28 cellular contexts compared by ENCODE assay signal in the genomic region with DNA sequence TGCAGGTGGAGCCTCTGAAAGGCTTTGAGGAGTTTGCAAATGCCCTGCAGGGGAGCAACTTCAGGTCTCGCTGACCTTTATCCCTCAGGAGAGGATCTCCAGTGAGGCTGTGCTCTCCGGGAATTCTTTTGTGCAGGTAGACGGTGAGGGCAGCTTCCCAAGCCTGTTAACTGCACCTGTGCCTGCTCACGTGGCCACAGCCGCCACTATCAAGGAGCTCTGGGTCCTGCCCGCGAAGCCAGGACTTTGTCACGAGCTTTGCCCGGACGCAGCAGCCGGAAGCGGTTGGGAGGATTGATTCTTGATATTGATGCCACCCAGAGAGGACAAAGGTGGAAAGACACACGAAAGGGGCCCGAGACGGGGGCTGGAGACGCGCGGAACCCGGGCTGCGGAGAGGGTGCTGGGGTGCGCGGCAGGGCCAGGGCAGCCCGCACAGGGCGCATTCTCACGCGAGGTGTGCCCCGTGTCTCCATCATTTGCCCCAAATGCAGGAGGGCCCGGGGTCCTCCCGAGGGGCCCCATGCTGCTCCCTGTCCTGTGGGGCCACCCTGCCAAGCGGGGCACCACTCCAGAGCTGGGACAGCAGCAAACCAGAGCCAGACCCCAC. TPM values are rescaled to one million over a fixed set of nuclear protein-coding genes. Genes with fewer than 3 reads are reported as not detected.
DNase-seq lines count a peak whose midpoint lies in the region; ATAC-seq and TF ChIP-seq lines count a peak whose summit lies in the region.
"Had no signal": no experiment of that assay in that cellular context is flagged by ENCODE, and none has a peak within 500 bp of the region (broad histone marks: within the 10 kb centered on the region; RNA-seq: fewer than 3 reads in every experiment).

No MANE protein-coding gene starts in this region.

- H3K9me3 ChIP-seq in colonic mucosa (no peaks in the 10 kb centered on the region), osteoblast (ENCODE audit: low read depth, low read length) (no peaks in the 10 kb centered on the region)
- H3K9me3 ChIP-seq: gastroesophageal sphincter, psoas muscle, spleen, suprapubic skin had no signal

- H3K4me3 ChIP-seq in colonic mucosa (no peak overlapping the region), osteoblast (ENCODE audit: insufficient read depth, low read length) (no peak overlapping the region)
- H3K4me3 ChIP-seq: gastroesophageal sphincter, psoas muscle, spleen, suprapubic skin had no signal

- no peak overlapping the region for H3K9ac ChIP-seq in colonic mucosa (ENCODE audit: low read depth in 2 of 2, low read length in 2 of 2)

- no peak overlapping the region for H3K4me3 Mint-ChIP-seq in stimulated activated naive CD8-positive, alpha-beta T cell treated with anti-CD3 and anti-CD28 coated beads, Interleukin-15, amount 100 ng/mL, for 72 hours
- H3K4me3 Mint-ChIP-seq: activated CD8-positive, alpha-beta T cell treated with anti-CD3 and anti-CD28 coated beads for 36 hours; CD8-positive, alpha-beta memory T cell; natural killer cell had no signal

- H2AFZ ChIP-seq in osteoblast (ENCODE audit: low read length): no peak overlapping the region

- H3K36me3 ChIP-seq in colonic mucosa (no peaks in the 10 kb centered on the region), osteoblast (ENCODE audit: insufficient read depth, low read length) (no peaks in the 10 kb centered on the region)
- H3K36me3 ChIP-seq: gastroesophageal sphincter, spleen, suprapubic skin had no signal

- in situ Hi-C loops in GM13976 (cut with MboI; ENCODE audit: low sequenced_read_pairs, unreplicated experiment): no loop called here

- peaks cover 8% of the 10 kb centered on the region for H3K4me1 Mint-ChIP-seq in stimulated activated naive CD8-positive, alpha-beta T cell treated with anti-CD3 and anti-CD28 coated beads, Interleukin-15, amount 100 ng/mL, for 72 hours
- H3K4me1 Mint-ChIP-seq: CD8-positive, alpha-beta memory T cell had no signal

- no peaks in the 10 kb centered on the region for H3K79me2 ChIP-seq in osteoblast (ENCODE audit: insufficient read depth, low read length)

- H3K27ac Mint-ChIP-seq in stimulated activated naive CD8-positive, alpha-beta T cell treated with anti-CD3 and anti-CD28 coated beads, Interleukin-15, amount 100 ng/mL, for 72 hours: no peak overlapping the region
- H3K27ac Mint-ChIP-seq: activated CD8-positive, alpha-beta T cell treated with anti-CD3 and anti-CD28 coated beads for 36 hours; CD8-positive, alpha-beta memory T cell; natural killer cell had no signal

- no peaks in the 10 kb centered on the region for H3K9me3 Mint-ChIP-seq in stimulated activated naive CD8-positive, alpha-beta T cell treated with anti-CD3 and anti-CD28 coated beads, Interleukin-15, amount 100 ng/mL, for 72 hours
- H3K9me3 Mint-ChIP-seq: activated CD8-positive, alpha-beta T cell treated with anti-CD3 and anti-CD28 coated beads for 36 hours; CD8-positive, alpha-beta memory T cell; natural killer cell had no signal

- DNase-seq in stimulated activated naive CD8-positive, alpha-beta T cell treated with anti-CD3 and anti-CD28 coated beads, Interleukin-15, amount 100 ng/mL, for 72 hours: no peak
- DNase-seq in stimulated activated naive CD8-positive, alpha-beta T cell treated with anti-CD3 and anti-CD28 coated beads, Interleukin-15, Interleukin-2, amounts not matched to agents 100 U/mL and 50 U/mL, for 24 hours: no peak
- peak; percentile 29 for DNase-seq in NCI-H146 treated with DMSO at 0.1 percent for 48 hours (lab: John Stamatoyannopoulos, UW; ENCODE audit: unreplicated experiment)
- DNase-seq in colonic mucosa: peak; percentile 36
- DNase-seq in GM13976 (ENCODE audit: low spot score): no peak
- DNase-seq in stimulated activated CD4-positive, alpha-beta T cell treated with anti-CD3 and anti-CD28 coated beads, Interleukin-15, amount 100 ng/mL, for 24 hours: no peak
- no peak for DNase-seq in osteoblast (ENCODE audit: insufficient read length, low spot score, missing footprints)
- DNase-seq: activated CD8-positive, alpha-beta T cell treated with anti-CD3 and anti-CD28 coated beads for 36 hours; activated naive CD4-positive, alpha-beta T cell treated with anti-CD3 and anti-CD28 coated beads, Interleukin-2, amount 50 U/mL, for 16 hours; activated T-cell treated with anti-CD3 and anti-CD28 coated beads, Interleukin-2, amount 50 U/mL, for 1 hour; aorta; CD8-positive, alpha-beta memory T cell; cerebellar nuclear complex; effector CD4-positive, alpha-beta T cell; Karpas-422; mesenchymal stem cell; natural killer cell; NCI-H1092; NCI-H524; psoas muscle; SIG-M5; spleen; stimulated activated CD8-positive, alpha-beta memory T cell treated with anti-CD3 and anti-CD28 coated beads, Interleukin-4, amount 100 ng/mL, for 48 hours; T-helper 2 cell had no signal

- no peaks in the 10 kb centered on the region for H4K20me1 ChIP-seq in osteoblast (ENCODE audit: insufficient read depth, low read length)

- H3K4me1 ChIP-seq in colonic mucosa: no peaks in the 10 kb centered on the region
- peaks cover 11% of the 10 kb centered on the region for H3K4me1 ChIP-seq in osteoblast (ENCODE audit: insufficient read depth, low read length)
- H3K4me1 ChIP-seq: gastroesophageal sphincter, psoas muscle had no signal

- H3K27me3 Mint-ChIP-seq in stimulated activated naive CD8-positive, alpha-beta T cell treated with anti-CD3 and anti-CD28 coated beads, Interleukin-15, amount 100 ng/mL, for 72 hours: peaks cover 40% of the 10 kb centered on the region

- TF ChIP-seq CTCF in colonic mucosa (IDR thresholded peaks at IDR 0.05): no peak
- no peak for TF ChIP-seq CTCF in GM13976 (IDR thresholded peaks at IDR 0.05; ENCODE audit: borderline replicate concordance, control extremely low read depth, extremely low read depth, insufficient read depth, missing control alignments)
- TF ChIP-seq CTCF in osteoblast (IDR thresholded peaks at IDR 0.05; ENCODE audit: extremely low read depth, low read depth, low read length): no peak

- H3K27ac ChIP-seq in colonic mucosa (no peak overlapping the region), osteoblast (ENCODE audit: low read depth, low read length) (no peak overlapping the region)
- H3K27ac ChIP-seq: gastroesophageal sphincter, psoas muscle, spleen, suprapubic skin had no signal

- intact Hi-C loops in colonic mucosa (cut with DNase I): no loop called here

- ATAC-seq in stimulated activated naive CD8-positive, alpha-beta T cell treated with anti-CD3 and anti-CD28 coated beads, Interleukin-15, amount 100 ng/mL, for 72 hours: peak; percentile 27
- ATAC-seq in stimulated activated naive CD8-positive, alpha-beta T cell treated with anti-CD3 and anti-CD28 coated beads, Interleukin-15, Interleukin-2, amounts not matched to agents 100 U/mL and 50 U/mL, for 24 hours: no peak
- ATAC-seq in HG02642 (IDR thresholded peaks at IDR 0.05; ENCODE audit: poor library complexity, unreplicated experiment): no peak
- ATAC-seq: activated CD8-positive, alpha-beta T cell treated with anti-CD3 and anti-CD28 coated beads for 36 hours; esophagus mucosa; gastroesophageal sphincter; natural killer cell; psoas muscle had no signal

- H3K27me3 ChIP-seq in colonic mucosa: no peaks in the 10 kb centered on the region
- peaks cover 41% of the 10 kb centered on the region for H3K27me3 ChIP-seq in osteoblast (ENCODE audit: insufficient read depth, low read length)

- H3K4me2 ChIP-seq in osteoblast (ENCODE audit: insufficient read depth, low read length): no peak overlapping the region

RNA-seq across cellular contexts. Expression of gene SLC9A3, which starts 18.2 kb away (rescaled TPM):
- total RNA-seq in colonic mucosa: 10 to 100 TPM; 70.0 to 78.8 TPM
- 1.2 and 1.4 TPM in 2 replicates for total RNA-seq in osteoblast

Comparison
In these comparisons a context has a peak if more than half of its experiments do, and no peak if none do; other contexts are left out.
1. DNase-seq: peak in NCI-H146 treated with DMSO at 0.1 percent for 48 hours (single experiment) and colonic mucosa (single experiment); none in stimulated activated naive CD8-positive, alpha-beta T cell treated with anti-CD3 and anti-CD28 coated beads, Interleukin-15, amount 100 ng/mL, for 72 hours (0 of 2), stimulated activated naive CD8-positive, alpha-beta T cell treated with anti-CD3 and anti-CD28 coated beads, Interleukin-15, Interleukin-2, amounts not matched to agents 100 U/mL and 50 U/mL, for 24 hours (single experiment), GM13976 (single experiment), stimulated activated CD4-positive, alpha-beta T cell treated with anti-CD3 and anti-CD28 coated beads, Interleukin-15, amount 100 ng/mL, for 24 hours (single experiment) and osteoblast (single experiment).
2. RNA of gene SLC9A3, which starts 18.2 kb away (total RNA-seq): 70.0 to 78.8 TPM in colonic mucosa; 1.2 to 1.4 TPM in osteoblast; every median in the first group is over 10 times any median in the second.